In the genomic region with DNA sequence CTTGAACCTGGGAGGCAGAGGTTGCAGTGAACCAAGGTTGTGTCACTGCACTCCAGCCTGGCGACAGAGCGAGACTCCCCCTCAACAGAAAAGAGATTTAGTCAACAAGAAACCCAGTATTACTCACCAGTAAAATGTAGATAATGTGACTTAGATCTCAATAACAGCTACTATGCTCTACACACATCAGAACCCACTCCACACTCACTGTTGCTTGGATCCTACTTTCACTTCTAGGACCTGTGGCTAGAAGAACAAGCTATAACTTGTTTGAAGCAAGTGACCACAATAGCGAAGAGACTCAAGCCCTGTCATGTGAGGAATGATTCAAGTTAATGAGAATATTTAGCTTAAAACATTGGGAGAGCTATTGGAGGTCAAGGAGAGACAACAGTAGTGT, we compare ENCODE assay signal across 18 cellular contexts.
"Had no signal": no experiment of that assay in that cellular context is flagged by ENCODE, and none has a peak within 500 bp of the region (broad histone marks: within the 10 kb centered on the region; RNA-seq: fewer than 3 reads in every experiment).

No MANE protein-coding gene starts in this region.

- H3K27ac Mint-ChIP-seq: activated naive CD4-positive, alpha-beta T cell treated with anti-CD3 and anti-CD28 coated beads, Interleukin-2, amount 50 U/mL, for 72 hours; endodermal cell; natural killer cell treated with Interleukin-12 subunit alpha and Interleukin-12 subunit beta and Interleukin-15 and Interleukin-18, amount 100 ng/mL, for 72 hours; type B pancreatic cell had no signal

- ATAC-seq: heart left ventricle; left lobe of liver; psoas muscle; sciatic nerve; stimulated activated naive CD8-positive, alpha-beta T cell treated with anti-CD3 and anti-CD28 coated beads, Interleukin-15, Interleukin-2, amounts not matched to agents 100 U/mL and 50 U/mL, for 24 hours had no signal

- H3K36me3 Mint-ChIP-seq: activated naive CD4-positive, alpha-beta T cell treated with anti-CD3 and anti-CD28 coated beads, Interleukin-2, amount 50 U/mL, for 72 hours; natural killer cell treated with Interleukin-12 subunit alpha and Interleukin-12 subunit beta and Interleukin-15 and Interleukin-18, amount 100 ng/mL, for 72 hours had no signal

- H3K4me3 Mint-ChIP-seq: endodermal cell; natural killer cell treated with Interleukin-12 subunit alpha and Interleukin-12 subunit beta and Interleukin-15 and Interleukin-18, amount 100 ng/mL, for 72 hours; type B pancreatic cell had no signal

- H3K4me1 Mint-ChIP-seq: endodermal cell had no signal

- DNase-seq: activated CD4-positive, alpha-beta T cell treated with anti-CD3 and anti-CD28 coated beads, Interleukin-2, amount 50 U/mL, for 48 hours; activated CD4-positive, CD25-positive, alpha-beta regulatory T cell; activated effector memory CD4-positive, alpha-beta T cell treated with Interleukin-2 at 50 U/mL for 16 hours; amygdala; brain microvascular endothelial cell; endodermal cell; heart left ventricle; occipital lobe; psoas muscle; spleen; stimulated activated CD4-positive, alpha-beta T cell treated with anti-CD3 and anti-CD28 coated beads, Interleukin-2, amount 100 ng/mL, for 24 hours; stimulated activated naive CD8-positive, alpha-beta T cell treated with anti-CD3 and anti-CD28 coated beads, Interleukin-15, Interleukin-2, amounts not matched to agents 100 U/mL and 50 U/mL, for 24 hours had no signal

- H3K9me3 Mint-ChIP-seq: natural killer cell treated with Interleukin-12 subunit alpha and Interleukin-12 subunit beta and Interleukin-15 and Interleukin-18, amount 100 ng/mL, for 72 hours had no signal

- H3K27ac ChIP-seq: brain microvascular endothelial cell, heart left ventricle, psoas muscle, spleen, suprapubic skin had no signal

- H3K4me3 ChIP-seq: heart left ventricle, psoas muscle, spleen, suprapubic skin had no signal
